In the genomic region with DNA sequence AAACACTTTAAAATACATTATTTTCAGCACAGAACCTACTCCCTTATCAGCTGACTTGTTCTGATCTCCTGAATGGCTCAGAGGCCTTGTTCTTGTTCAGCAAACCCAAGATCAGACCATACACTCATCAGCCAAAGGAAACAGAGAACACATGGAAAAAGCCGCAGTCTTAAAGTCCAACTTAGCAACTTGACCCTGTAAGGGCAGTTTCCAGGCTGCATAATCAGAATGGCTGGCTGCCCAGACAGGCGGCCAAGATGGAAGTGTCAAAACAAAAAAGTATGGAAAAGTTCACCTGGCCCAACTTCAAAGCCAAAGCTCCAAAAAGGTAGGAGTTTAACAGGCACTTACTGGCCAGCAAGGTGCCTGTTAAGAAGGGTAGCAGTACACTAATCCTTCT, we compare ENCODE assay signal across 10 cellular contexts.
DNase-seq lines count a peak whose midpoint lies in the region; FAIRE-seq and TF ChIP-seq lines count a peak whose summit lies in the region.
"Had no signal": no experiment of that assay in that cellular context is flagged by ENCODE, and none has a peak within 500 bp of the region (broad histone marks: within the 10 kb centered on the region; RNA-seq: fewer than 3 reads in every experiment).

No MANE protein-coding gene starts in this region.

- H3K4me3 ChIP-seq in brain microvascular endothelial cell (ENCODE audit: low read depth, low read length) (no peak overlapping the region), rectal smooth muscle tissue (ENCODE audit: low read length) (no peak overlapping the region), WERI-Rb-1 (ENCODE audit: low read depth, low read length) (no peak overlapping the region)

- DNase-seq in HCEC 1CT (peak; percentile 83), brain microvascular endothelial cell (peak; percentile 79), iris pigment epithelial cell (ENCODE audit: low read depth) (peak; percentile 93), D721Med (ENCODE audit: insufficient read length, low spot score) (no peak), SW480 (ENCODE audit: low spot score) (no peak), WERI-Rb-1 (no peak)
- DNase-seq in stimulated activated CD4-positive, alpha-beta T cell treated with anti-CD3 and anti-CD28 coated beads, Interleukin-4, amount 100 ng/mL, for 1 hour: no peak
- DNase-seq: CD8-positive, alpha-beta T cell had no signal

- in situ Hi-C loops in brain microvascular endothelial cell (cut with HindIII; ENCODE audit: low pct_ligation_motif_present, low sequenced_read_pairs): no loop called here

- no peaks in the 10 kb centered on the region for H3K27me3 ChIP-seq in brain microvascular endothelial cell (replicated peaks)
- no peaks in the 10 kb centered on the region for H3K27me3 ChIP-seq in rectal smooth muscle tissue (ENCODE audit: control insufficient read depth, insufficient read depth, low read length)
- H3K27me3 ChIP-seq in WERI-Rb-1 (ENCODE audit: insufficient read depth, low read depth, severe bottlenecking): no peaks in the 10 kb centered on the region

- H3K36me3 ChIP-seq in brain microvascular endothelial cell (replicated peaks) (no peaks in the 10 kb centered on the region), rectal smooth muscle tissue (ENCODE audit: control insufficient read depth, insufficient read depth, low read length) (no peaks in the 10 kb centered on the region), WERI-Rb-1 (peaks cover 3% of the 10 kb centered on the region; the same call in 1 of the 2 replicates)

- H3K27ac ChIP-seq in brain microvascular endothelial cell (peak overlapping the region; percentile 23), rectal smooth muscle tissue (ENCODE audit: low read depth, low read length) (peak overlapping the region; percentile 84), WERI-Rb-1 (no peak overlapping the region)
- H3K27ac ChIP-seq: RWPE1 had no signal

- no peaks in the 10 kb centered on the region for H3K9me3 ChIP-seq in WERI-Rb-1 (ENCODE audit: severe bottlenecking)

- no peak for TF ChIP-seq CTCF in brain microvascular endothelial cell (IDR thresholded peaks at IDR 0.05; ENCODE audit: low read depth, low read length, missing control alignments)
- no peak for TF ChIP-seq CTCF in D721Med (IDR thresholded peaks at IDR 0.05; ENCODE audit: insufficient read depth, missing control alignments)
- TF ChIP-seq CTCF in WERI-Rb-1 (IDR thresholded peaks at IDR 0.05; ENCODE audit: low read depth, low read length): no peak

- H3K4me1 ChIP-seq in rectal smooth muscle tissue (ENCODE audit: control insufficient read depth, insufficient read depth, low read length): peaks cover 37% of the 10 kb centered on the region

- H3K9ac ChIP-seq in rectal smooth muscle tissue (ENCODE audit: low read length): no peak overlapping the region

- FAIRE-seq in D721Med (lab: Jason Lieb, UNC): no peak

Comparison
In these comparisons a context has a peak if more than half of its experiments do, and no peak if none do; other contexts are left out.
1. DNase-seq: peak in HCEC 1CT (single experiment), brain microvascular endothelial cell (single experiment) and iris pigment epithelial cell (single experiment); none in D721Med (single experiment), SW480 (single experiment), WERI-Rb-1 (single experiment) and stimulated activated CD4-positive, alpha-beta T cell treated with anti-CD3 and anti-CD28 coated beads, Interleukin-4, amount 100 ng/mL, for 1 hour (single experiment).